In genomic region chr6:13811627-13812358, GRCh38 we compare ENCODE assay signal across 11 cellular contexts. TPM values are rescaled to one million over a fixed set of nuclear protein-coding genes. Genes with fewer than 3 reads are reported as not detected.
DNase-seq lines count a peak whose midpoint lies in the region; ATAC-seq and TF ChIP-seq lines count a peak whose summit lies in the region.
"Had no signal": no experiment of that assay in that cellular context is flagged by ENCODE, and none has a peak within 500 bp of the region (broad histone marks: within the 10 kb centered on the region; RNA-seq: fewer than 3 reads in every experiment).

No MANE protein-coding gene starts in this region.

- intact Hi-C loops in colonic mucosa (cut with DNase I) (no loop called here), A673 (cut with micrococcal nuclease; ENCODE audit: unreplicated experiment) (no loop called here)

- H3K9me3 ChIP-seq in colonic mucosa (no peaks in the 10 kb centered on the region), MM.1S (replicated peaks; ENCODE audit: insufficient read depth, low read length) (no peaks in the 10 kb centered on the region), A673 (ENCODE audit: low read depth, low read length, poor library complexity, severe bottlenecking) (no peaks in the 10 kb centered on the region)

- H3K36me3 ChIP-seq in colonic mucosa: no peaks in the 10 kb centered on the region
- H3K36me3 ChIP-seq in MM.1S (replicated peaks; ENCODE audit: insufficient read depth, low read length): no peaks in the 10 kb centered on the region; the same call in 1 of the 2 replicates
- peaks cover 1% of the 10 kb centered on the region for H3K36me3 ChIP-seq in A673 (ENCODE audit: insufficient read depth, low read length, poor library complexity, severe bottlenecking)

- H3K36me3 Mint-ChIP-seq in nephron progenitor cell (ENCODE audit: low read depth): peaks cover 28% of the 10 kb centered on the region

- POLR2A ChIA-PET in A673 (lab: Charles Lee; ENCODE audit: low non-redundant PET): no interaction called here

- no peaks in the 10 kb centered on the region for H3K9me3 Mint-ChIP-seq in nephron progenitor cell
- H3K9me3 Mint-ChIP-seq: activated naive CD4-positive, alpha-beta T cell treated with anti-CD3 and anti-CD28 coated beads, Interleukin-2, amount 10 ng/mL, durations not matched to agents 7 days and 5 days; immature natural killer cell had no signal

- H3K9ac ChIP-seq in colonic mucosa (ENCODE audit: low read depth in 2 of 2, low read length in 2 of 2) (peak overlapping the region in 1 of 2 donors; percentile 65), MM.1S (ENCODE audit: low read length) (no peak overlapping the region)

- peaks cover 53% of the 10 kb centered on the region for H3K4me1 Mint-ChIP-seq in nephron progenitor cell

- H3K4me3 ChIP-seq in colonic mucosa (no peak overlapping the region), MM.1S (ENCODE audit: low read length) (no peak overlapping the region), A673 (ENCODE audit: low read depth, low read length, poor library complexity, severe bottlenecking) (no peak overlapping the region)

- H3K4me1 ChIP-seq in colonic mucosa: peaks cover 14% of the 10 kb centered on the region
- peaks cover 9% of the 10 kb centered on the region for H3K4me1 ChIP-seq in MM.1S (ENCODE audit: low read length)
- H3K4me1 ChIP-seq in A673 (ENCODE audit: insufficient read depth, low read length, poor library complexity, severe bottlenecking): peaks cover 14% of the 10 kb centered on the region

- BruUV-seq in A673 (replicated peaks; lab: Mats Ljungman, UMichigan): no TSS peak

- H2AFZ ChIP-seq in MM.1S (ENCODE audit: low read length): no peak overlapping the region

- H3K27ac ChIP-seq in colonic mucosa: peak overlapping the region; percentile 75
- H3K27ac ChIP-seq in MM.1S (ENCODE audit: low read length): no peak overlapping the region
- no peak overlapping the region for H3K27ac ChIP-seq in A673 (ENCODE audit: low read depth, low read length, poor library complexity, severe bottlenecking)

- H3K27ac Mint-ChIP-seq in nephron progenitor cell: peak overlapping the region; percentile 43
- H3K27ac Mint-ChIP-seq: activated naive CD4-positive, alpha-beta T cell treated with anti-CD3 and anti-CD28 coated beads, Interleukin-2, amount 10 ng/mL, durations not matched to agents 7 days and 5 days had no signal

- H3K4me2 ChIP-seq in MM.1S (ENCODE audit: low read depth, low read length): no peak overlapping the region

- H3K27me3 Mint-ChIP-seq in nephron progenitor cell (ENCODE audit: low read depth, poor library complexity): no peaks in the 10 kb centered on the region
- H3K27me3 Mint-ChIP-seq: activated naive CD4-positive, alpha-beta T cell treated with anti-CD3 and anti-CD28 coated beads, Interleukin-2, amount 10 ng/mL, durations not matched to agents 7 days and 5 days had no signal

- CTCF ChIA-PET in A673 (lab: Charles Lee): interaction anchor here (0.6 kb wide), 1 partner anchor 67 kb away, joined by 3 read pairs; no protein-coding TSS in a partner anchor

- H4K20me1 ChIP-seq in MM.1S (ENCODE audit: insufficient read depth, low read length): 0 out of 2 replicates have a peak, but pooled peaks cover 4% of the 10 kb centered on the region

- H3K79me2 ChIP-seq in MM.1S (ENCODE audit: low read length): peaks cover 68% of the 10 kb centered on the region

- TF ChIP-seq CTCF in colonic mucosa (IDR thresholded peaks at IDR 0.05): no peak
- no peak for TF ChIP-seq CTCF in nephron progenitor cell (IDR thresholded peaks at IDR 0.05)
- TF ChIP-seq CTCF in MM.1S (IDR thresholded peaks at IDR 0.05; ENCODE audit: low read length): no peak
- TF ChIP-seq CTCF in A673 (conservative IDR thresholded peaks at IDR 0.05; ENCODE audit: low read depth, low read length): no peak

- peak overlapping the region; percentile 94 for H3K4me3 Mint-ChIP-seq in nephron progenitor cell

- no peaks in the 10 kb centered on the region for H3K27me3 ChIP-seq in colonic mucosa
- H3K27me3 ChIP-seq in MM.1S (replicated peaks; ENCODE audit: insufficient read depth, low read length): no peaks in the 10 kb centered on the region
- H3K27me3 ChIP-seq in A673 (replicated peaks; ENCODE audit: insufficient read depth, low read depth, low read length, poor library complexity): no peaks in the 10 kb centered on the region

- H3K9me2 ChIP-seq in MM.1S (replicated peaks; ENCODE audit: insufficient read depth, low read length): no peaks in the 10 kb centered on the region

- peak; percentile 42 to 50 for DNase-seq in AML-193 (lab: John Stamatoyannopoulos, UW)
- DNase-seq in MV-4-11 (lab: John Stamatoyannopoulos, UW): peak; percentile 12
- peak; percentile 54 for DNase-seq in colonic mucosa
- DNase-seq in nephron progenitor cell: no peak
- DNase-seq in MM.1S: no peak
- DNase-seq in Kasumi-1 (lab: John Stamatoyannopoulos, UW): no peak
- no peak for DNase-seq in A673 (ENCODE audit: low spot score)
- DNase-seq: activated CD4-positive, CD25-positive, alpha-beta regulatory T cell; activated naive CD4-positive, alpha-beta T cell treated with anti-CD3 and anti-CD28 coated beads, Interleukin-2, amount 10 ng/mL, durations not matched to agents 7 days and 5 days; immature natural killer cell had no signal

- no peak for ATAC-seq in HG03039 (IDR thresholded peaks at IDR 0.05; ENCODE audit: unreplicated experiment)

- peaks cover 17% of the 10 kb centered on the region for H3F3A ChIP-seq in MM.1S (ENCODE audit: insufficient read depth, low read length)

RNA-seq across cellular contexts. Expression of gene MCUR1, which starts 2.6 kb away (rescaled TPM):
- total RNA-seq in colonic mucosa (10 to 100 TPM; 32.1 to 32.9 TPM), A673 (2021) (49.3 and 56.6 TPM in 2 replicates)

Comparison
In these comparisons a context has a peak if more than half of its experiments do, and no peak if none do; other contexts are left out.
1. DNase-seq: peak in AML-193 (2 of 2), MV-4-11 (single experiment) and colonic mucosa (single experiment); none in nephron progenitor cell (single experiment), MM.1S (single experiment), Kasumi-1 (0 of 2) and A673 (single experiment).